20 cellular contexts compared by ENCODE assay signal in the genomic region with DNA sequence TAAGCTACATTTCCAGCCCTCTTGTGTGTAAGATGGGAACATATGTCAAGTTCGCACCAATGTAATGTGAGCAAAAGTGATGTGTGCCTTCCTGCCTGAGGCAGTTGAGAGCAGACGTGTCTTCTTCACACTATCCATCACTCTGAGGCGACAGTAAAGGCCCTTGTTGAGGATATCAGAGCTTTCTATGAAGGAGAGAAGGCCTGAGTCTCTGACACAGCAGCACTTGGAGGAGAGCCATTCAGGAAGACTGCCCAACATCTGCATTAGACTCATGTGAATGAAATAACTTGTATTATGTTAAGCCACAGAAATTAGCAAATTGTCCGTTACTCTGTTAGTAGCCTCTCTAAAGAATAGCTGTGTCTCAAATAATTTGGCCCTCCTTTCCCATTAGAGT.
DNase-seq lines count a peak whose midpoint lies in the region; ATAC-seq and TF ChIP-seq lines count a peak whose summit lies in the region.
"Had no signal": no experiment of that assay in that cellular context is flagged by ENCODE, and none has a peak within 500 bp of the region (broad histone marks: within the 10 kb centered on the region; RNA-seq: fewer than 3 reads in every experiment).

No MANE protein-coding gene starts in this region.

- H3K14ac ChIP-seq in neuronal stem cell (ENCODE audit: low read length): no peak overlapping the region

- H4K8ac ChIP-seq in neuronal stem cell (ENCODE audit: low read depth, low read length): no peak overlapping the region

- DNase-seq in T-helper 17 cell (no peak), foreskin fibroblast (peak; percentile 20 to 58), midbrain (lab: John Stamatoyannopoulos, UW) (peak; percentile 57), EL (no peak), neuronal stem cell (ENCODE audit: low spot score) (no peak)
- DNase-seq: AML-193, DMS 273 treated with DMSO at 0.1 percent for 48 hours, DND-41, IMR-90, NCI-H1417, NCI-H187 treated with DMSO at 0.1 percent for 48 hours, NCI-H2227 treated with DMSO at 0.1 percent for 48 hours, NCI-H510A treated with DMSO at 0.1 percent for 48 hours, NCI-H82, RPMI8226, SHP77 treated with DMSO at 0.1 percent for 48 hours had no signal

- no peak overlapping the region for H3K4me3 Mint-ChIP-seq in T-helper 17 cell
- H3K4me3 Mint-ChIP-seq: CD14-positive monocyte had no signal

- H3K79me1 ChIP-seq in neuronal stem cell (ENCODE audit: low read depth, low read length): no peaks in the 10 kb centered on the region

- no peak overlapping the region for H2BK5ac ChIP-seq in neuronal stem cell (ENCODE audit: low read length)

- TF ChIP-seq CTCF in foreskin fibroblast (IDR thresholded peaks at IDR 0.05; ENCODE audit: low read depth, low read length): no peak

- H2BK12ac ChIP-seq in neuronal stem cell (ENCODE audit: low read length): no peak overlapping the region

- H3K36me3 Mint-ChIP-seq in T-helper 17 cell (ENCODE audit: low read depth): no peaks in the 10 kb centered on the region
- H3K36me3 Mint-ChIP-seq: CD14-positive monocyte had no signal

- WGBS in neuronal stem cell (ENCODE audit: extremely low coverage in 2 of 2, insufficient read length in 2 of 2, insufficient replicate concordance in 1 of 2), 2 donors: no CpG with 5 or more reads among the region's 4 CpGs

- no peak overlapping the region for H2AK5ac ChIP-seq in neuronal stem cell (ENCODE audit: low read depth, low read length)

- H3K23ac ChIP-seq in neuronal stem cell (ENCODE audit: low read depth, low read length, poor library complexity): no peak overlapping the region

- H3K27me3 ChIP-seq in neuronal stem cell (ENCODE audit: control insufficient read depth in 3 of 3, insufficient read depth in 3 of 3, low read depth in 1 of 3, low read length in 3 of 3): no peaks in the 10 kb centered on the region

- no peak for ATAC-seq in T-helper 17 cell
- no peak for ATAC-seq in activated CD4-positive, CD25-positive, alpha-beta regulatory T cell treated with anti-CD3 and anti-CD28 coated beads, Interleukin-2, amount 50 U/mL, for 24 hours
- ATAC-seq in GM19467 (IDR thresholded peaks at IDR 0.05; ENCODE audit: unreplicated experiment): no peak

- no peaks in the 10 kb centered on the region for H3K36me3 ChIP-seq in neuronal stem cell (replicated peaks in 1 of 2; ENCODE audit: control insufficient read depth in 2 of 2, insufficient read depth in 2 of 2, low read length in 2 of 2)
- H3K36me3 ChIP-seq: HAP-1 had no signal

- H2BK15ac ChIP-seq in neuronal stem cell (ENCODE audit: low read length): no peak overlapping the region

- H2AFZ ChIP-seq in neuronal stem cell (ENCODE audit: low read length): no peak overlapping the region

- peaks cover 6% of the 10 kb centered on the region for H3K4me1 Mint-ChIP-seq in T-helper 17 cell

- H3K27ac Mint-ChIP-seq in T-helper 17 cell: peak overlapping the region; percentile 11
- H3K27ac Mint-ChIP-seq: CD14-positive monocyte had no signal

- H3K4me1 ChIP-seq in neuronal stem cell (ENCODE audit: control insufficient read depth in 2 of 2, insufficient read depth in 1 of 2, low read depth in 1 of 2, low read length in 2 of 2): peaks cover 0 to 3% of the 10 kb centered on the region in 2 donors
- H3K4me1 ChIP-seq: HAP-1 had no signal

- no peak overlapping the region for H2BK120ac ChIP-seq in neuronal stem cell (ENCODE audit: low read depth, low read length)

- no peak overlapping the region for H3K9ac ChIP-seq in neuronal stem cell (ENCODE audit: low read depth, low read length, poor library complexity)

- no peak overlapping the region for H3K4ac ChIP-seq in neuronal stem cell (ENCODE audit: low read length)

- no peak overlapping the region for H3K18ac ChIP-seq in neuronal stem cell (ENCODE audit: low read length)

- no peak overlapping the region for H3K4me3 ChIP-seq in foreskin fibroblast (ENCODE audit: low read depth in 1 of 2, low read length in 2 of 2)
- no peak overlapping the region for H3K4me3 ChIP-seq in neuronal stem cell (ENCODE audit: low read length in 2 of 2)
- H3K4me3 ChIP-seq: HAP-1 had no signal

- no peak overlapping the region for H3K27ac ChIP-seq in neuronal stem cell (replicated peaks; ENCODE audit: low read length)

- H4K91ac ChIP-seq in neuronal stem cell (ENCODE audit: low read depth, low read length, poor library complexity): no peak overlapping the region

- H3K4me2 ChIP-seq in neuronal stem cell (ENCODE audit: insufficient read depth, low read length, poor library complexity, severe bottlenecking): no peak overlapping the region

- no peaks in the 10 kb centered on the region for H3K9me3 ChIP-seq in T-helper 17 cell (ENCODE audit: control insufficient read depth, low read length, poor library complexity, severe bottlenecking)
- H3K9me3 ChIP-seq in neuronal stem cell (replicated peaks in 1 of 2; ENCODE audit: control insufficient read depth in 2 of 2, insufficient read depth in 1 of 2, low read depth in 1 of 2, low read length in 2 of 2): no peaks in the 10 kb centered on the region
- H3K9me3 ChIP-seq: HAP-1 had no signal

- H3K27me3 Mint-ChIP-seq in T-helper 17 cell: peaks cover 31% of the 10 kb centered on the region

Comparison
In these comparisons a context has a peak if more than half of its experiments do, and no peak if none do; other contexts are left out.
1. DNase-seq: peak in foreskin fibroblast (2 of 2) and midbrain (single experiment); none in T-helper 17 cell (0 of 3), EL (single experiment) and neuronal stem cell (single experiment).